26 cellular contexts compared by ENCODE assay signal in genomic region chr1:7985851-7986612, GRCh38. TPM values are rescaled to one million over a fixed set of nuclear protein-coding genes. Genes with fewer than 3 reads are reported as not detected.
DNase-seq lines count a peak whose midpoint lies in the region; ATAC-seq lines count a peak whose summit lies in the region.
"Had no signal": no experiment of that assay in that cellular context is flagged by ENCODE, and none has a peak within 500 bp of the region (broad histone marks: within the 10 kb centered on the region; RNA-seq: fewer than 3 reads in every experiment).

No MANE protein-coding gene starts in this region.

- POLR2A ChIA-PET in activated CD4-positive, alpha-beta memory T cell treated with anti-CD3 and anti-CD28 coated beads, Interleukin-2, amount 10 ng/mL, durations not matched to agents 7 days and 5 days (lab: Charles Lee) = interaction anchor here (1.2 kb wide), 1 partner anchor 25 kb away, joined by 3 read pairs; no protein-coding TSS in a partner anchor

- no peak overlapping the region for H4K12ac ChIP-seq in trophoblast cell (ENCODE audit: low read depth, low read length)

- H3K9ac ChIP-seq in trophoblast cell (ENCODE audit: low read length) = no peak overlapping the region
- H3K9ac ChIP-seq: SK-N-SH had no signal

- H2BK120ac ChIP-seq in trophoblast cell (ENCODE audit: insufficient read depth, low read length, poor library complexity) = no peak overlapping the region

- H3K23ac ChIP-seq in trophoblast cell (ENCODE audit: low read length) = no peak overlapping the region

- no peak overlapping the region for H3K27ac ChIP-seq in trophoblast cell (ENCODE audit: low read depth, low read length)
- H3K27ac ChIP-seq: A549, suprapubic skin, uterus had no signal

- no peaks in the 10 kb centered on the region for H3K27me3 Mint-ChIP-seq in activated CD8-positive, alpha-beta memory T cell treated with anti-CD3 and anti-CD28 coated beads, Interleukin-2, amount 10 ng/mL, durations not matched to agents 7 days and 5 days
- no peaks in the 10 kb centered on the region for H3K27me3 Mint-ChIP-seq in central memory CD8-positive, alpha-beta T cell
- no peaks in the 10 kb centered on the region for H3K27me3 Mint-ChIP-seq in activated CD4-positive, alpha-beta memory T cell treated with anti-CD3 and anti-CD28 coated beads, Interleukin-2, amount 10 ng/mL, durations not matched to agents 7 days and 5 days
- H3K27me3 Mint-ChIP-seq: B cell, memory B cell had no signal

- no peak overlapping the region for H2AK5ac ChIP-seq in trophoblast cell (ENCODE audit: low read length)

- no peak overlapping the region for H4K8ac ChIP-seq in trophoblast cell (ENCODE audit: low read depth, low read length)

- peaks cover 13% of the 10 kb centered on the region for H3K79me1 ChIP-seq in trophoblast cell (ENCODE audit: low read length)

- peaks cover 14 to 17% of the 10 kb centered on the region in 2 experiments for H3K4me1 ChIP-seq in trophoblast cell (ENCODE audit: control insufficient read depth in 1 of 2, insufficient read depth in 2 of 2, low read length in 2 of 2)
- H3K4me1 ChIP-seq: uterus had no signal

- no peaks in the 10 kb centered on the region for H3K27me3 ChIP-seq in trophoblast cell (ENCODE audit: insufficient read depth, low read length)
- H3K27me3 ChIP-seq: heart left ventricle, suprapubic skin, uterus had no signal

- no peak overlapping the region for H4K91ac ChIP-seq in trophoblast cell (ENCODE audit: low read depth, low read length)

- no peak overlapping the region for H3K4me2 ChIP-seq in trophoblast cell (ENCODE audit: low read length)
- H3K4me2 ChIP-seq: A549, SK-N-SH had no signal

- DNase-seq in activated CD8-positive, alpha-beta memory T cell treated with anti-CD3 and anti-CD28 coated beads, Interleukin-2, amount 10 ng/mL, durations not matched to agents 7 days and 5 days = no peak
- no peak for DNase-seq in activated CD8-positive, alpha-beta memory T cell treated with anti-CD3 and anti-CD28 coated beads, Interleukin-2, amount 50 U/mL, for 48 hours
- peak; percentile 37 for DNase-seq in NCI-H2227 treated with DMSO at 0.1 percent for 48 hours (lab: John Stamatoyannopoulos, UW)
- DNase-seq in central memory CD8-positive, alpha-beta T cell (ENCODE audit: low spot score in 2 of 2) = no peak
- no peak for DNase-seq in trophoblast cell
- DNase-seq in occipital lobe (lab: John Stamatoyannopoulos, UW) = no peak
- no peak for DNase-seq in activated CD4-positive, alpha-beta T cell treated with anti-CD3 and anti-CD28 coated beads, Interleukin-2, amount 50 U/mL, for 48 hours
- DNase-seq in activated CD4-positive, alpha-beta memory T cell treated with anti-CD3 and anti-CD28 coated beads, Interleukin-2, amount 10 ng/mL, durations not matched to agents 7 days and 5 days = no peak
- DNase-seq: activated naive CD4-positive, alpha-beta T cell treated with anti-CD3 and anti-CD28 coated beads for 36 hours; cerebellar nuclear complex; DMS79; heart left ventricle; left cardiac atrium; NCI-H1105; NCI-H2029 treated with DMSO at 0.1 percent for 48 hours; NCI-H345; NCI-H774; retina; SK-N-SH; T-helper 9 cell; uterus had no signal

- CTCF ChIA-PET in activated CD8-positive, alpha-beta memory T cell treated with anti-CD3 and anti-CD28 coated beads, Interleukin-2, amount 10 ng/mL, durations not matched to agents 7 days and 5 days (lab: Charles Lee) = interaction anchor here (1.0 kb wide), 1 partner anchor 29 kb away, joined by 4 read pairs; no protein-coding TSS in a partner anchor
- CTCF ChIA-PET in activated CD4-positive, alpha-beta memory T cell treated with anti-CD3 and anti-CD28 coated beads, Interleukin-2, amount 10 ng/mL, durations not matched to agents 7 days and 5 days (lab: Charles Lee) = interaction anchor here (1.6 to 3.0 kb wide), 2 partner anchors 10 to 11 kb away, joined by 5 to 20 read pairs; no protein-coding TSS in a partner anchor

- H3K79me2 ChIP-seq in trophoblast cell (ENCODE audit: control insufficient read depth, insufficient read depth, low read length, poor library complexity) = peaks cover 6% of the 10 kb centered on the region

- H2BK5ac ChIP-seq in trophoblast cell (ENCODE audit: low read depth, low read length, poor library complexity) = no peak overlapping the region

- no peak overlapping the region for H3K4me3 Mint-ChIP-seq in activated CD8-positive, alpha-beta memory T cell treated with anti-CD3 and anti-CD28 coated beads, Interleukin-2, amount 10 ng/mL, durations not matched to agents 7 days and 5 days
- no peak overlapping the region for H3K4me3 Mint-ChIP-seq in central memory CD8-positive, alpha-beta T cell
- H3K4me3 Mint-ChIP-seq in activated CD4-positive, alpha-beta memory T cell treated with anti-CD3 and anti-CD28 coated beads, Interleukin-2, amount 10 ng/mL, durations not matched to agents 7 days and 5 days = no peak overlapping the region
- H3K4me3 Mint-ChIP-seq: activated naive CD4-positive, alpha-beta T cell treated with anti-CD3 and anti-CD28 coated beads for 36 hours; B cell; memory B cell had no signal

- H3K36me3 Mint-ChIP-seq in activated CD8-positive, alpha-beta memory T cell treated with anti-CD3 and anti-CD28 coated beads, Interleukin-2, amount 10 ng/mL, durations not matched to agents 7 days and 5 days = peaks cover 61% of the 10 kb centered on the region
- H3K36me3 Mint-ChIP-seq in central memory CD8-positive, alpha-beta T cell (ENCODE audit: insufficient read depth) = peaks cover 39% of the 10 kb centered on the region
- peaks cover 65% of the 10 kb centered on the region for H3K36me3 Mint-ChIP-seq in activated CD4-positive, alpha-beta memory T cell treated with anti-CD3 and anti-CD28 coated beads, Interleukin-2, amount 10 ng/mL, durations not matched to agents 7 days and 5 days (ENCODE audit: low read depth)

- no peak overlapping the region for H3K4me3 ChIP-seq in trophoblast cell (ENCODE audit: low read depth, low read length)
- H3K4me3 ChIP-seq: A549, heart left ventricle, suprapubic skin, uterus had no signal

- peaks cover 8% of the 10 kb centered on the region for H3K4me1 Mint-ChIP-seq in activated CD8-positive, alpha-beta memory T cell treated with anti-CD3 and anti-CD28 coated beads, Interleukin-2, amount 10 ng/mL, durations not matched to agents 7 days and 5 days
- peaks cover 14% of the 10 kb centered on the region for H3K4me1 Mint-ChIP-seq in central memory CD8-positive, alpha-beta T cell
- H3K4me1 Mint-ChIP-seq in activated CD4-positive, alpha-beta memory T cell treated with anti-CD3 and anti-CD28 coated beads, Interleukin-2, amount 10 ng/mL, durations not matched to agents 7 days and 5 days = peaks cover 11% of the 10 kb centered on the region

- no peak for ATAC-seq in activated CD8-positive, alpha-beta memory T cell treated with anti-CD3 and anti-CD28 coated beads, Interleukin-2, amount 10 ng/mL, durations not matched to agents 7 days and 5 days
- no peak for ATAC-seq in central memory CD8-positive, alpha-beta T cell (replicated peaks; ENCODE audit: extremely low read depth, poor library complexity, severe bottlenecking)
- ATAC-seq: A549, HCT116, left cardiac atrium had no signal

- H3K9me3 ChIP-seq in trophoblast cell (ENCODE audit: insufficient read depth, low read depth, low read length) = no peaks in the 10 kb centered on the region
- H3K9me3 ChIP-seq: A549, heart left ventricle, SK-N-SH, suprapubic skin, uterus had no signal

- H3K14ac ChIP-seq in trophoblast cell (ENCODE audit: low read length) = no peak overlapping the region

- peaks cover 29 to 40% of the 10 kb centered on the region in 2 experiments for H3K36me3 ChIP-seq in trophoblast cell (ENCODE audit: control insufficient read depth in 1 of 2, insufficient read depth in 2 of 2, low read length in 2 of 2)
- H3K36me3 ChIP-seq: uterus had no signal

- H2BK12ac ChIP-seq in trophoblast cell (ENCODE audit: low read length) = no peak overlapping the region

- H3K27ac Mint-ChIP-seq in activated CD8-positive, alpha-beta memory T cell treated with anti-CD3 and anti-CD28 coated beads, Interleukin-2, amount 10 ng/mL, durations not matched to agents 7 days and 5 days = peak overlapping the region; percentile 8
- peak overlapping the region; percentile 41 for H3K27ac Mint-ChIP-seq in central memory CD8-positive, alpha-beta T cell (ENCODE audit: low read depth)
- H3K27ac Mint-ChIP-seq in activated CD4-positive, alpha-beta memory T cell treated with anti-CD3 and anti-CD28 coated beads, Interleukin-2, amount 10 ng/mL, durations not matched to agents 7 days and 5 days = no peak overlapping the region
- H3K27ac Mint-ChIP-seq: activated naive CD4-positive, alpha-beta T cell treated with anti-CD3 and anti-CD28 coated beads for 36 hours; B cell; memory B cell had no signal

- no peak overlapping the region for H2AFZ ChIP-seq in trophoblast cell (ENCODE audit: insufficient read depth, low read length, poor library complexity)

- peak overlapping the region; percentile 21 for H3K18ac ChIP-seq in trophoblast cell (ENCODE audit: low read length)

- H3K4ac ChIP-seq in trophoblast cell (ENCODE audit: low read depth, low read length) = no peak overlapping the region

- no CpG with 5 or more reads among the region's 15 CpGs for WGBS in trophoblast cell (ENCODE audit: extremely low coverage, insufficient coverage, insufficient read length)

- peaks cover 7% of the 10 kb centered on the region for H3K9me3 Mint-ChIP-seq in activated CD8-positive, alpha-beta memory T cell treated with anti-CD3 and anti-CD28 coated beads, Interleukin-2, amount 10 ng/mL, durations not matched to agents 7 days and 5 days (ENCODE audit: low read depth)
- peaks cover 10% of the 10 kb centered on the region for H3K9me3 Mint-ChIP-seq in central memory CD8-positive, alpha-beta T cell
- no peaks in the 10 kb centered on the region for H3K9me3 Mint-ChIP-seq in activated CD4-positive, alpha-beta memory T cell treated with anti-CD3 and anti-CD28 coated beads, Interleukin-2, amount 10 ng/mL, durations not matched to agents 7 days and 5 days
- H3K9me3 Mint-ChIP-seq: activated naive CD4-positive, alpha-beta T cell treated with anti-CD3 and anti-CD28 coated beads for 36 hours had no signal

RNA-seq across cellular contexts. Expression of gene PARK7, which starts 24.5 kb away (rescaled TPM):
- 100 to 1,000 TPM; 310 to 434 TPM for total RNA-seq in activated CD8-positive, alpha-beta memory T cell treated with anti-CD3 and anti-CD28 coated beads, Interleukin-2, amount 10 ng/mL, durations not matched to agents 7 days and 5 days
- 191 and 200 TPM in 2 replicates for polyA plus RNA-seq in trophoblast cell (2013)
- 112 TPM for total RNA-seq in occipital lobe
- 100 to 1,000 TPM; 261 to 275 TPM for total RNA-seq in activated CD4-positive, alpha-beta memory T cell treated with anti-CD3 and anti-CD28 coated beads, Interleukin-2, amount 10 ng/mL, durations not matched to agents 7 days and 5 days

RNA-seq across cellular contexts. Expression of gene ERRFI1, which starts 40.1 kb away (rescaled TPM):
- 1 to 10 TPM in 1 of 2 experiments, under 1 TPM in 1; 0.53 to 1.5 TPM for total RNA-seq in activated CD8-positive, alpha-beta memory T cell treated with anti-CD3 and anti-CD28 coated beads, Interleukin-2, amount 10 ng/mL, durations not matched to agents 7 days and 5 days
- 267 and 277 TPM in 2 replicates for polyA plus RNA-seq in trophoblast cell (2013)
- total RNA-seq in occipital lobe = 19.7 TPM
- total RNA-seq in activated CD4-positive, alpha-beta memory T cell treated with anti-CD3 and anti-CD28 coated beads, Interleukin-2, amount 10 ng/mL, durations not matched to agents 7 days and 5 days = 1 to 10 TPM in 1 of 2 experiments, under 1 TPM in 1; 0.83 to 1.0 TPM

RNA-seq across cellular contexts. Expression of gene TNFRSF9, which starts 45.4 kb away (rescaled TPM):
- total RNA-seq in activated CD8-positive, alpha-beta memory T cell treated with anti-CD3 and anti-CD28 coated beads, Interleukin-2, amount 10 ng/mL, durations not matched to agents 7 days and 5 days = 10 to 100 TPM; 19.2 to 68.1 TPM
- polyA plus RNA-seq in trophoblast cell (2013) = 0.04 and 0.10 TPM in 2 replicates
- total RNA-seq in occipital lobe = not detected
- total RNA-seq in activated CD4-positive, alpha-beta memory T cell treated with anti-CD3 and anti-CD28 coated beads, Interleukin-2, amount 10 ng/mL, durations not matched to agents 7 days and 5 days = 1 to 10 TPM; 8.0 TPM
- total RNA-seq: suprapubic skin, uterus had no signal
